Comparison of ENCODE assay signal across 15 cellular contexts in genomic region chr2:226087051-226087450, GRCh38.
A peak's percentile ranks its signal among the peaks of the same experiment; 100 is the strongest.
DNase-seq lines count a peak whose midpoint lies in the region; ATAC-seq and TF ChIP-seq lines count a peak whose summit lies in the region.
"Had no signal": no experiment of that assay in that cellular context is flagged by ENCODE, and none has a peak within 500 bp of the region (broad histone marks: within the 10 kb centered on the region; RNA-seq: fewer than 3 reads in every experiment).

No MANE protein-coding gene starts in this region.

- POLR2A ChIA-PET in GM10248 (lab: Yijun Ruan, JAX) = no interaction called here

- no peak overlapping the region for H2BK15ac ChIP-seq in mesenchymal stem cell (ENCODE audit: low read depth, poor library complexity, severe bottlenecking)

- no peak overlapping the region for H2AK5ac ChIP-seq in mesenchymal stem cell (ENCODE audit: low read length, severe bottlenecking)

- no peak for TF ChIP-seq POLR2A in right lobe of liver (IDR thresholded peaks at IDR 0.05)

- ATAC-seq in left ventricle myocardium superior (peak; percentile 73), esophagus mucosa (peak; percentile 83), right lobe of liver (peak; percentile 51 to 72 (median 66))

- no peaks in the 10 kb centered on the region for H3K27me3 ChIP-seq in left ventricle myocardium inferior (ENCODE audit: low read depth)
- no peaks in the 10 kb centered on the region for H3K27me3 ChIP-seq in right lobe of liver
- H3K27me3 ChIP-seq in skeletal muscle tissue (ENCODE audit: control insufficient read depth in 3 of 3, insufficient read depth in 3 of 3, low read length in 3 of 3) = no peaks in the 10 kb centered on the region
- no peaks in the 10 kb centered on the region for H3K27me3 ChIP-seq in mesenchymal stem cell (ENCODE audit: control insufficient read depth in 1 of 2, insufficient read depth in 1 of 2, low read length in 2 of 2)
- H3K27me3 ChIP-seq: BLaER1 treated with 17β-estradiol and CSF1 and Interleukin-3, amounts not matched to agents 10 nM and 100 nM had no signal

- H3K14ac ChIP-seq in mesenchymal stem cell (ENCODE audit: low read length in 2 of 2) = no peak overlapping the region

- H3K4me1 ChIP-seq in left ventricle myocardium inferior (no peaks in the 10 kb centered on the region), right lobe of liver (peaks cover 0 to 15% (median 0%) of the 10 kb centered on the region in 4 donors), skeletal muscle tissue (ENCODE audit: control insufficient read depth in 3 of 3, insufficient read depth in 3 of 3, low read length in 3 of 3) (peaks cover 13 to 18% (median 16%) of the 10 kb centered on the region in 3 donors), mesenchymal stem cell (ENCODE audit: control insufficient read depth, insufficient read depth, low read depth, low read length) (peaks cover 4% of the 10 kb centered on the region)
- H3K4me1 ChIP-seq: BLaER1 treated with 17β-estradiol and CSF1 and Interleukin-3, amounts not matched to agents 10 nM and 100 nM had no signal

- no peak overlapping the region for H4K8ac ChIP-seq in mesenchymal stem cell (ENCODE audit: low read length)

- H3K9me3 ChIP-seq in left ventricle myocardium inferior (replicated peaks) (no peaks in the 10 kb centered on the region), right lobe of liver (no peaks in the 10 kb centered on the region), skeletal muscle tissue (ENCODE audit: control insufficient read depth in 3 of 3, low read length in 3 of 3) (no peaks in the 10 kb centered on the region), mesenchymal stem cell (ENCODE audit: control insufficient read depth, low read length) (no peaks in the 10 kb centered on the region)

- CTCF ChIA-PET in GM10248 (lab: Yijun Ruan, JAX) = no interaction called here

- H3K27ac ChIP-seq in left ventricle myocardium inferior (replicated peaks) (no peak overlapping the region), right lobe of liver (peak overlapping the region in 2 of 3 donors; percentile 7 to 61), skeletal muscle tissue (ENCODE audit: low read depth, low read length) (peak overlapping the region; percentile 78), mesenchymal stem cell (ENCODE audit: low read length, poor library complexity, severe bottlenecking) (no peak overlapping the region)
- H3K27ac ChIP-seq: BLaER1 treated with 17β-estradiol and CSF1 and Interleukin-3, amounts not matched to agents 10 nM and 100 nM; GM23248 had no signal

- no peaks in the 10 kb centered on the region for H3K79me1 ChIP-seq in mesenchymal stem cell (replicated peaks; ENCODE audit: low read length, poor library complexity, severe bottlenecking)

- no peak overlapping the region for H2BK120ac ChIP-seq in mesenchymal stem cell (ENCODE audit: low read depth, low read length)

- H3K4me3 ChIP-seq in left ventricle myocardium inferior (no peak overlapping the region), right lobe of liver (no peak overlapping the region), skeletal muscle tissue (ENCODE audit: low read length in 3 of 3) (peak overlapping the region in 2 of 3 donors; percentile 33 to 54), mesenchymal stem cell (ENCODE audit: insufficient read depth in 1 of 2, low read depth in 1 of 2, low read length in 2 of 2) (no peak overlapping the region)
- H3K4me3 ChIP-seq: BLaER1 treated with 17β-estradiol and CSF1 and Interleukin-3, amounts not matched to agents 10 nM and 100 nM; GM23248 had no signal

- H3K18ac ChIP-seq in mesenchymal stem cell (ENCODE audit: low read depth in 1 of 2, low read length in 2 of 2) = no peak overlapping the region

- H2BK12ac ChIP-seq in mesenchymal stem cell (ENCODE audit: low read length in 2 of 2) = no peak overlapping the region

- no peak overlapping the region for H3K4ac ChIP-seq in mesenchymal stem cell (ENCODE audit: low read depth in 1 of 2, low read length in 2 of 2)

- DNase-seq in left ventricle myocardium superior (no peak), left ventricle myocardium inferior (no peak), right lobe of liver (peak in 2 of 3 donors; percentile 60 to 72), GM10248 (ENCODE audit: extremely low spot score) (no peak), KG1 (lab: John Stamatoyannopoulos, UW) (no peak), mesenchymal stem cell (no peak)
- DNase-seq: ACHN; CD4-positive, CD25-positive, alpha-beta regulatory T cell; DMS53; GF-D8; GM23248; H9 had no signal

- WGBS in right lobe of liver (ENCODE audit: insufficient coverage, low coverage, low lambda C conversion rate, missing lambda C conversion rate) = 75% methylated on average over 2 of the region's 3 CpGs
- WGBS in mesenchymal stem cell = 97% methylated on average over 3 of the region's 3 CpGs

- no peak overlapping the region for H2BK5ac ChIP-seq in mesenchymal stem cell (ENCODE audit: low read depth, low read length, poor library complexity, severe bottlenecking)

- H2AFZ ChIP-seq in mesenchymal stem cell (ENCODE audit: low read depth, low read length) = no peak overlapping the region
- H2AFZ ChIP-seq: GM23248 had no signal

- H3K36me3 ChIP-seq in left ventricle myocardium inferior (no peaks in the 10 kb centered on the region), right lobe of liver (peaks cover 0 to 2% (median 0%) of the 10 kb centered on the region in 4 donors), skeletal muscle tissue (ENCODE audit: control insufficient read depth in 3 of 3, insufficient read depth in 3 of 3, low read length in 3 of 3) (no peaks in the 10 kb centered on the region), mesenchymal stem cell (ENCODE audit: control insufficient read depth in 1 of 2, insufficient read depth in 2 of 2, low read depth in 1 of 2, low read length in 2 of 2) (no peaks in the 10 kb centered on the region)
- H3K36me3 ChIP-seq: BLaER1 treated with 17β-estradiol and CSF1 and Interleukin-3, amounts not matched to agents 10 nM and 100 nM had no signal

- intact Hi-C loops in left ventricle myocardium superior (cut with micrococcal nuclease) = no loop called here
- intact Hi-C loops in left ventricle myocardium inferior (cut with micrococcal nuclease) = no loop called here
- intact Hi-C loops in right lobe of liver (cut with DNase I) = no loop called here

- H3K23ac ChIP-seq in mesenchymal stem cell (ENCODE audit: low read length in 2 of 2) = no peak overlapping the region

- no peak for TF ChIP-seq CTCF in left ventricle myocardium inferior (IDR thresholded peaks at IDR 0.05; ENCODE audit: borderline replicate concordance)
- TF ChIP-seq CTCF in right lobe of liver (IDR thresholded peaks at IDR 0.05) = no peak
- no peak for TF ChIP-seq CTCF in GM10248 (IDR thresholded peaks at IDR 0.05; ENCODE audit: control extremely low read depth, extremely low read depth, low read depth, missing control alignments)

- H3K9ac ChIP-seq in skeletal muscle tissue (ENCODE audit: low read depth in 1 of 3, low read length in 3 of 3) (peak overlapping the region in 1 of 3 donors; percentile 74), mesenchymal stem cell (ENCODE audit: low read length) (no peak overlapping the region)
- H3K9ac ChIP-seq: BLaER1 treated with 17β-estradiol and CSF1 and Interleukin-3, amounts not matched to agents 10 nM and 100 nM; GM23248 had no signal

- H4K91ac ChIP-seq in mesenchymal stem cell (ENCODE audit: low read length) = no peak overlapping the region

- no peak overlapping the region for H3K4me2 ChIP-seq in mesenchymal stem cell (ENCODE audit: low read length, poor library complexity, severe bottlenecking)
- H3K4me2 ChIP-seq: BLaER1 treated with 17β-estradiol and CSF1 and Interleukin-3, amounts not matched to agents 10 nM and 100 nM had no signal

Comparison
In these comparisons a context has a peak if more than half of its experiments do, and no peak if none do; other contexts are left out.
1. DNase-seq: peak in right lobe of liver (2 of 3); none in left ventricle myocardium superior (single experiment), left ventricle myocardium inferior (single experiment), GM10248 (single experiment), KG1 (single experiment) and mesenchymal stem cell (single experiment).
2. H3K27ac ChIP-seq: peak in right lobe of liver (2 of 3) and skeletal muscle tissue (single experiment); none in left ventricle myocardium inferior (single experiment) and mesenchymal stem cell (single experiment).
3. H3K4me3 ChIP-seq: peak in skeletal muscle tissue (2 of 3); none in left ventricle myocardium inferior (single experiment), right lobe of liver (0 of 3) and mesenchymal stem cell (0 of 2).
4. Peak in every context shown above with its lines, with median percentiles within 50 percentile points of each other: ATAC-seq.